ENCODE assay signal across 14 cellular contexts in genomic region chr5:17223375-17224185, GRCh38. TPM values are rescaled to one million over a fixed set of nuclear protein-coding genes. Genes with fewer than 3 reads are reported as not detected.
DNase-seq lines count a peak whose midpoint lies in the region; ATAC-seq, FAIRE-seq and TF ChIP-seq lines count a peak whose summit lies in the region.
"Had no signal": no experiment of that assay in that cellular context is flagged by ENCODE, and none has a peak within 500 bp of the region (broad histone marks: within the 10 kb centered on the region; RNA-seq: fewer than 3 reads in every experiment).

No MANE protein-coding gene starts in this region.

- WGBS in A549 (ENCODE audit: missing lambda C conversion rate) = 80% methylated on average over 5 of the region's 5 CpGs

- TF ChIP-seq EP300 in A549 (IDR thresholded peaks at IDR 0.05) = no peak

- TF ChIP-seq RAD21 in A549 (conservative IDR thresholded peaks at IDR 0.05 in 1 of 2, IDR thresholded peaks at IDR 0.05 in 1 of 2) = no peak

- no peak for TF ChIP-seq POLR2A in A549 (IDR thresholded peaks at IDR 0.05; ENCODE audit: low read length)

- no peaks in the 10 kb centered on the region for H3K27me3 ChIP-seq in adipocyte (replicated peaks; ENCODE audit: control insufficient read depth, insufficient read depth, low read length)

- CTCF ChIA-PET in A549 (lab: Yijun Ruan, JAX) = interaction anchor here (1.1 kb wide), 1 partner anchor 45 kb away, joined by 3 read pairs; no protein-coding TSS in a partner anchor

- POLR2A ChIA-PET in A549 (lab: Yijun Ruan, JAX) = interaction anchor here (1.1 kb wide), 1 partner anchor 9 kb away, joined by 3 read pairs; no protein-coding TSS in a partner anchor

- no peak for DNase-seq in A549 (ENCODE audit: low read depth in 1 of 2, low spot score in 1 of 2)
- DNase-seq in adipocyte (ENCODE audit: low read depth) = peak; percentile 22
- no peak for DNase-seq in NCI-H1417 treated with DMSO at 0.1 percent for 48 hours (lab: John Stamatoyannopoulos, UW)
- no peak for DNase-seq in NCI-H2196 treated with DMSO at 0.1 percent for 48 hours (lab: John Stamatoyannopoulos, UW; ENCODE audit: unreplicated experiment)
- DNase-seq in NCI-H510A (lab: John Stamatoyannopoulos, UW) = no peak
- DNase-seq: activated naive CD4-positive, alpha-beta T cell; left ventricle myocardium superior had no signal

- no peak overlapping the region for H3K9ac ChIP-seq in adipocyte (ENCODE audit: low read length)

- no peak for FAIRE-seq in A549 (lab: Jason Lieb, UNC)
- FAIRE-seq: A204.1, endothelial cell of umbilical vein, TTC549 had no signal

- H3K27ac ChIP-seq in A549 = peak overlapping the region in 1 of 2 experiments; percentile 38; a peak in 3 of 6 replicates
- H3K27ac ChIP-seq: suprapubic skin had no signal

- no peaks in the 10 kb centered on the region for H3K36me3 ChIP-seq in adipocyte (ENCODE audit: control insufficient read depth, insufficient read depth, low read length, severe bottlenecking)
- H3K36me3 ChIP-seq: suprapubic skin had no signal

- no peak overlapping the region for H3K4me3 ChIP-seq in A549
- peak overlapping the region; percentile 19 for H3K4me3 ChIP-seq in adipocyte (ENCODE audit: low read length)
- H3K4me3 ChIP-seq: suprapubic skin had no signal

- H3K4me1 ChIP-seq in A549 (peaks cover 86% of the 10 kb centered on the region), adipocyte (ENCODE audit: control insufficient read depth, insufficient read depth, low read length) (peaks cover 51% of the 10 kb centered on the region)

- no peaks in the 10 kb centered on the region for H3K9me3 ChIP-seq in A549
- H3K9me3 ChIP-seq in adipocyte (ENCODE audit: control insufficient read depth, low read length) = no peaks in the 10 kb centered on the region
- H3K9me3 ChIP-seq: suprapubic skin had no signal

- ATAC-seq in A549 (no peak), GM19467 (IDR thresholded peaks at IDR 0.05; ENCODE audit: unreplicated experiment) (peak; percentile 23), HG03039 (IDR thresholded peaks at IDR 0.05; ENCODE audit: unreplicated experiment) (peak; percentile 35)
- no peak for ATAC-seq in activated CD4-positive, CD25-positive, alpha-beta regulatory T cell treated with anti-CD3 and anti-CD28 coated beads, Interleukin-2, amount 50 U/mL, for 24 hours
- ATAC-seq: left ventricle myocardium superior had no signal

- peak overlapping the region; percentile 84 for H3K4me2 ChIP-seq in A549

- no peak for TF ChIP-seq CTCF in A549 (IDR thresholded peaks at IDR 0.05)

TF ChIP-seq in A549, 52 proteins besides CTCF, POLR2A, EP300 and RAD21:
- no peak for TF ChIP-seq CBX8 (IDR thresholded peaks at IDR 0.05)
- no peak for TF ChIP-seq NPAS2 (CRISPR knock-in tag; IDR thresholded peaks at IDR 0.05; ENCODE audit: borderline replicate concordance)
- no peak for TF ChIP-seq BHLHE40 (IDR thresholded peaks at IDR 0.05; ENCODE audit: low read depth, low read length)
- TF ChIP-seq MYC (IDR thresholded peaks at IDR 0.05; ENCODE audit: borderline replicate concordance, low read length) = no peak
- TF ChIP-seq SREBF2 (IDR thresholded peaks at IDR 0.05) = no peak
- no peak for TF ChIP-seq FOXS1 (CRISPR knock-in tag; IDR thresholded peaks at IDR 0.05)
- TF ChIP-seq KDM1A (IDR thresholded peaks at IDR 0.05; ENCODE audit: low read depth) = no peak
- TF ChIP-seq ATOH8 (CRISPR knock-in tag; IDR thresholded peaks at IDR 0.05; ENCODE audit: low read depth) = no peak
- no peak for TF ChIP-seq KDM5A (IDR thresholded peaks at IDR 0.05)
- no peak for TF ChIP-seq GATA3 (IDR thresholded peaks at IDR 0.05; ENCODE audit: borderline replicate concordance)
- no peak for TF ChIP-seq ZNF302 (CRISPR knock-in tag; IDR thresholded peaks at IDR 0.05)
- no peak for TF ChIP-seq JUN (IDR thresholded peaks at IDR 0.05)
- no peak for TF ChIP-seq RFX5 (IDR thresholded peaks at IDR 0.05)
- TF ChIP-seq TFCP2L1 (CRISPR knock-in tag; IDR thresholded peaks at IDR 0.05) = no peak
- TF ChIP-seq JUNB (IDR thresholded peaks at IDR 0.05) = no peak
- TF ChIP-seq HDAC2 (IDR thresholded peaks at IDR 0.05) = no peak
- no peak for TF ChIP-seq HES2 (IDR thresholded peaks at IDR 0.05)
- no peak for TF ChIP-seq EHMT2 (IDR thresholded peaks at IDR 0.05; ENCODE audit: low read depth)

RNA-seq across cellular contexts. Expression of gene BASP1, which starts 6.1 kb away (rescaled TPM):
- polyA plus RNA-seq in A549 (2011; rRNA removed) (369 and 454 TPM in 2 replicates), A549 (2017; fragmentation: RNase III; extraction: RNeasy Plus Mini Kit Qiagen cat#74134 plus additional on column Dnase treatment) (381 to 414 TPM (median 391 TPM) in 3 replicates)
- polyA plus RNA-seq in A549 (2012; cell fraction: cytosol; rRNA removed) = 308 and 386 TPM in 2 replicates
- polyA plus RNA-seq in A549 (2012; cell fraction: nucleus; rRNA removed) = 121 and 135 TPM in 2 replicates
- polyA minus RNA-seq in A549 (2011; rRNA and poly(A)+ RNA removed) = 48.8 and 53.9 TPM in 2 replicates

Comparison
In these comparisons a context has a peak if more than half of its experiments do, and no peak if none do; other contexts are left out.
1. ATAC-seq: peak in GM19467 (single experiment) and HG03039 (single experiment); none in A549 (0 of 2) and activated CD4-positive, CD25-positive, alpha-beta regulatory T cell treated with anti-CD3 and anti-CD28 coated beads, Interleukin-2, amount 50 U/mL, for 24 hours (0 of 2).